21 cellular contexts compared by ENCODE assay signal in genomic region chr3:48982686-48983085, GRCh38. TPM values are rescaled to one million over a fixed set of nuclear protein-coding genes. Genes with fewer than 3 reads are reported as not detected.
DNase-seq lines count a peak whose midpoint lies in the region; ATAC-seq and TF ChIP-seq lines count a peak whose summit lies in the region.
"Had no signal": no experiment of that assay in that cellular context is flagged by ENCODE, and none has a peak within 500 bp of the region (broad histone marks: within the 10 kb centered on the region; RNA-seq: fewer than 3 reads in every experiment).

No MANE protein-coding gene starts in this region.

- no peak overlapping the region for H3K27ac ChIP-seq in CD4-positive, CD25-positive, alpha-beta regulatory T cell (ENCODE audit: insufficient read depth, low read length, poor library complexity, severe bottlenecking)
- H3K27ac ChIP-seq in RWPE1, result peak overlapping the region; percentile 2; the same call in 1 of the 2 replicates
- no peak overlapping the region for H3K27ac ChIP-seq in trophoblast cell (ENCODE audit: low read depth, low read length)
- H3K27ac ChIP-seq: HL-60 had no signal

- H3K9me3 Mint-ChIP-seq in CD4-positive, CD25-positive, alpha-beta regulatory T cell, result no peaks in the 10 kb centered on the region
- no peaks in the 10 kb centered on the region for H3K9me3 Mint-ChIP-seq in effector memory CD8-positive, alpha-beta T cell
- H3K9me3 Mint-ChIP-seq: CD4-positive, alpha-beta T cell had no signal

- no peak overlapping the region for H3K9ac ChIP-seq in trophoblast cell (ENCODE audit: low read length)

- H4K12ac ChIP-seq in trophoblast cell (ENCODE audit: low read depth, low read length), result no peak overlapping the region

- no peak overlapping the region for H3K4me2 ChIP-seq in trophoblast cell (ENCODE audit: low read length)

- H3K79me1 ChIP-seq in trophoblast cell (ENCODE audit: low read length), result no peaks in the 10 kb centered on the region

- POLR2A ChIA-PET in RWPE1 (lab: Yijun Ruan, JAX; ENCODE audit: low non-redundant PET), result no interaction called here

- no peak overlapping the region for H3K4me3 ChIP-seq in CD4-positive, CD25-positive, alpha-beta regulatory T cell (ENCODE audit: low read depth, low read length)
- H3K4me3 ChIP-seq in trophoblast cell (ENCODE audit: low read depth, low read length), result peak overlapping the region; percentile 30

- H3K4me1 ChIP-seq in CD4-positive, CD25-positive, alpha-beta regulatory T cell (ENCODE audit: control insufficient read depth, insufficient read depth, low read length, poor library complexity, severe bottlenecking), result peaks cover 2% of the 10 kb centered on the region
- peaks cover 0 to 2% of the 10 kb centered on the region in 2 experiments for H3K4me1 ChIP-seq in trophoblast cell (ENCODE audit: control insufficient read depth in 1 of 2, insufficient read depth in 2 of 2, low read length in 2 of 2)

- no peak overlapping the region for H3K4ac ChIP-seq in trophoblast cell (ENCODE audit: low read depth, low read length)

- H2AFZ ChIP-seq in trophoblast cell (ENCODE audit: insufficient read depth, low read length, poor library complexity), result no peak overlapping the region

- no peak overlapping the region for H3K23ac ChIP-seq in trophoblast cell (ENCODE audit: low read length)

- no peak overlapping the region for H2BK120ac ChIP-seq in trophoblast cell (ENCODE audit: insufficient read depth, low read length, poor library complexity)

- no peak overlapping the region for H4K91ac ChIP-seq in trophoblast cell (ENCODE audit: low read depth, low read length)

- H3K9me3 ChIP-seq in CD4-positive, CD25-positive, alpha-beta regulatory T cell (ENCODE audit: control insufficient read depth in 2 of 2, low read length in 2 of 2), result no peaks in the 10 kb centered on the region
- H3K9me3 ChIP-seq in trophoblast cell (ENCODE audit: insufficient read depth, low read depth, low read length), result no peaks in the 10 kb centered on the region

- H3K14ac ChIP-seq in trophoblast cell (ENCODE audit: low read length), result no peak overlapping the region

- TF ChIP-seq CTCF in RWPE1 (conservative IDR thresholded peaks at IDR 0.05; ENCODE audit: low read depth) (no peak), GM20000 (IDR thresholded peaks at IDR 0.05; ENCODE audit: extremely low read depth, missing control alignments) (no peak)

- peaks cover 36% of the 10 kb centered on the region for H3K36me3 Mint-ChIP-seq in CD4-positive, CD25-positive, alpha-beta regulatory T cell
- H3K36me3 Mint-ChIP-seq in effector memory CD8-positive, alpha-beta T cell (ENCODE audit: insufficient read depth), result peaks cover 65% of the 10 kb centered on the region

- no peaks in the 10 kb centered on the region for H3K79me2 ChIP-seq in trophoblast cell (ENCODE audit: control insufficient read depth, insufficient read depth, low read length, poor library complexity)

- no peak overlapping the region for H2BK5ac ChIP-seq in trophoblast cell (ENCODE audit: low read depth, low read length, poor library complexity)

- no peak overlapping the region for H2AK5ac ChIP-seq in trophoblast cell (ENCODE audit: low read length)

- no peaks in the 10 kb centered on the region for H3K27me3 Mint-ChIP-seq in CD4-positive, CD25-positive, alpha-beta regulatory T cell
- no peaks in the 10 kb centered on the region for H3K27me3 Mint-ChIP-seq in effector memory CD8-positive, alpha-beta T cell
- H3K27me3 Mint-ChIP-seq: CD4-positive, alpha-beta T cell had no signal

- peaks cover 56% of the 10 kb centered on the region for H3K36me3 ChIP-seq in CD4-positive, CD25-positive, alpha-beta regulatory T cell (ENCODE audit: control insufficient read depth, insufficient read depth, low read length)
- H3K36me3 ChIP-seq in trophoblast cell (ENCODE audit: control insufficient read depth in 1 of 2, insufficient read depth in 2 of 2, low read length in 2 of 2), result peaks cover 37 to 54% of the 10 kb centered on the region in 2 experiments

- no peak overlapping the region for H3K4me3 Mint-ChIP-seq in CD4-positive, CD25-positive, alpha-beta regulatory T cell
- H3K4me3 Mint-ChIP-seq in effector memory CD8-positive, alpha-beta T cell, result no peak overlapping the region
- H3K4me3 Mint-ChIP-seq: CD4-positive, alpha-beta T cell had no signal

- ATAC-seq in CD4-positive, CD25-positive, alpha-beta regulatory T cell (ENCODE audit: low read depth in 2 of 2), result no peak
- no peak for ATAC-seq in effector memory CD8-positive, alpha-beta T cell (replicated peaks)

- H3K18ac ChIP-seq in trophoblast cell (ENCODE audit: low read length), result no peak overlapping the region

- no peaks in the 10 kb centered on the region for H3K27me3 ChIP-seq in CD4-positive, CD25-positive, alpha-beta regulatory T cell (ENCODE audit: control insufficient read depth, insufficient read depth, low read length)
- no peaks in the 10 kb centered on the region for H3K27me3 ChIP-seq in trophoblast cell (ENCODE audit: insufficient read depth, low read length)

- H3K27ac Mint-ChIP-seq in CD4-positive, CD25-positive, alpha-beta regulatory T cell, result peak overlapping the region in 2 of 3 donors; percentile 69 to 73
- peak overlapping the region; percentile 13 to 73 for H3K27ac Mint-ChIP-seq in effector memory CD8-positive, alpha-beta T cell
- H3K27ac Mint-ChIP-seq: CD4-positive, alpha-beta T cell had no signal

- DNase-seq in CD4-positive, CD25-positive, alpha-beta regulatory T cell, result no peak
- no peak for DNase-seq in RWPE1 (ENCODE audit: low spot score)
- DNase-seq in effector memory CD8-positive, alpha-beta T cell, result no peak
- no peak for DNase-seq in trophoblast cell
- DNase-seq in activated CD8-positive, alpha-beta memory T cell treated with anti-CD3 and anti-CD28 coated beads, Interleukin-2, amount 50 U/mL, for 48 hours, result no peak
- no peak for DNase-seq in UCSD-AML1 (lab: John Stamatoyannopoulos, UW; ENCODE audit: unreplicated experiment)
- DNase-seq in GM20000 (ENCODE audit: low spot score), result no peak
- DNase-seq: CD4-positive, alpha-beta T cell; COR-L47; DMS79; H7; KBM-7; NCI-H1092; NCI-H1436 treated with DMSO at 0.1 percent for 48 hours; NCI-H2029 treated with DMSO at 0.1 percent for 48 hours; NCI-H345; NCI-H524; OCI-M1; Right ventricle myocardium superior had no signal

- H3K4me1 Mint-ChIP-seq in CD4-positive, CD25-positive, alpha-beta regulatory T cell, result peaks cover 0 to 9% (median 3%) of the 10 kb centered on the region in 4 donors
- H3K4me1 Mint-ChIP-seq in effector memory CD8-positive, alpha-beta T cell (ENCODE audit: low read depth in 2 of 2), result peaks cover 2% of the 10 kb centered on the region in 2 donors

- no peak overlapping the region for H2BK12ac ChIP-seq in trophoblast cell (ENCODE audit: low read length)

- H4K8ac ChIP-seq in trophoblast cell (ENCODE audit: low read depth, low read length), result no peak overlapping the region

- no CpG with 5 or more reads among the region's 5 CpGs for WGBS in trophoblast cell (ENCODE audit: extremely low coverage, insufficient coverage, insufficient read length)

- CTCF ChIA-PET in RWPE1 (lab: Yijun Ruan, JAX), result no interaction called here

RNA-seq across cellular contexts. Expression of gene P4HTM, which starts 7.4 kb away (rescaled TPM):
- total RNA-seq in CD4-positive, CD25-positive, alpha-beta regulatory T cell, result 39.2 TPM
- 10 to 100 TPM; 19.5 to 29.9 (median 24.4) TPM for polyA plus RNA-seq in CD4-positive, CD25-positive, alpha-beta regulatory T cell
- polyA plus RNA-seq in trophoblast cell (2013), result 7.1 and 7.2 TPM in 2 replicates
- total RNA-seq: SK-MEL-5 had no signal

RNA-seq across cellular contexts. Expression of gene WDR6, which starts 24.5 kb away (rescaled TPM):
- 208 TPM for total RNA-seq in CD4-positive, CD25-positive, alpha-beta regulatory T cell
- 100 to 1,000 TPM in 3 of 4 donors, 10 to 100 TPM in 1; 74.0 to 117 (median 112) TPM for polyA plus RNA-seq in CD4-positive, CD25-positive, alpha-beta regulatory T cell
- polyA plus RNA-seq in trophoblast cell (2013), result 72.0 and 72.8 TPM in 2 replicates

RNA-seq across cellular contexts. Expression of gene DALRD3, which starts 35.7 kb away (rescaled TPM):
- 22.2 TPM for total RNA-seq in CD4-positive, CD25-positive, alpha-beta regulatory T cell
- 10 to 100 TPM; 30.0 to 40.8 (median 32.1) TPM for polyA plus RNA-seq in CD4-positive, CD25-positive, alpha-beta regulatory T cell
- polyA plus RNA-seq in trophoblast cell (2013), result 26.4 and 27.5 TPM in 2 replicates

RNA-seq across cellular contexts. Expression of gene NDUFAF3, which starts 39.2 kb away (rescaled TPM):
- 57.8 TPM for total RNA-seq in CD4-positive, CD25-positive, alpha-beta regulatory T cell
- 100 to 1,000 TPM; 155 to 179 (median 162) TPM for polyA plus RNA-seq in CD4-positive, CD25-positive, alpha-beta regulatory T cell
- 59.8 and 65.4 TPM in 2 replicates for polyA plus RNA-seq in trophoblast cell (2013)

RNA-seq across cellular contexts. Expression of gene IMPDH2, which starts 46.5 kb away (rescaled TPM):
- total RNA-seq in CD4-positive, CD25-positive, alpha-beta regulatory T cell, result 78.4 TPM
- polyA plus RNA-seq in CD4-positive, CD25-positive, alpha-beta regulatory T cell, result 10 to 100 TPM; 58.6 to 81.3 (median 73.0) TPM
- 226 and 229 TPM in 2 replicates for polyA plus RNA-seq in trophoblast cell (2013)
